Comparison of ENCODE assay signal across 1 cellular context in genomic region chr13:74443623-74444022, GRCh38.
TF ChIP-seq lines count a peak whose summit lies in the region.

No MANE protein-coding gene starts in this region.

TF ChIP-seq in GM23338, 12 proteins besides CTCF, POLR2A, EP300 and RAD21 (continued from another document):
- TF ChIP-seq ZNF462 (CRISPR knock-in tag; IDR thresholded peaks at IDR 0.05): no peak
TF ChIP-seq in GM23338: peak in this region for 0.
